1 cellular context compared by ENCODE assay signal in genomic region chrX:39899876-39900787, GRCh38.
TF ChIP-seq lines count a peak whose summit lies in the region.

No MANE protein-coding gene starts in this region.

TF ChIP-seq in HEK293, 187 proteins besides CTCF, POLR2A, EP300 and RAD21 (continued from another document):
- TF ChIP-seq, protein P1, sequence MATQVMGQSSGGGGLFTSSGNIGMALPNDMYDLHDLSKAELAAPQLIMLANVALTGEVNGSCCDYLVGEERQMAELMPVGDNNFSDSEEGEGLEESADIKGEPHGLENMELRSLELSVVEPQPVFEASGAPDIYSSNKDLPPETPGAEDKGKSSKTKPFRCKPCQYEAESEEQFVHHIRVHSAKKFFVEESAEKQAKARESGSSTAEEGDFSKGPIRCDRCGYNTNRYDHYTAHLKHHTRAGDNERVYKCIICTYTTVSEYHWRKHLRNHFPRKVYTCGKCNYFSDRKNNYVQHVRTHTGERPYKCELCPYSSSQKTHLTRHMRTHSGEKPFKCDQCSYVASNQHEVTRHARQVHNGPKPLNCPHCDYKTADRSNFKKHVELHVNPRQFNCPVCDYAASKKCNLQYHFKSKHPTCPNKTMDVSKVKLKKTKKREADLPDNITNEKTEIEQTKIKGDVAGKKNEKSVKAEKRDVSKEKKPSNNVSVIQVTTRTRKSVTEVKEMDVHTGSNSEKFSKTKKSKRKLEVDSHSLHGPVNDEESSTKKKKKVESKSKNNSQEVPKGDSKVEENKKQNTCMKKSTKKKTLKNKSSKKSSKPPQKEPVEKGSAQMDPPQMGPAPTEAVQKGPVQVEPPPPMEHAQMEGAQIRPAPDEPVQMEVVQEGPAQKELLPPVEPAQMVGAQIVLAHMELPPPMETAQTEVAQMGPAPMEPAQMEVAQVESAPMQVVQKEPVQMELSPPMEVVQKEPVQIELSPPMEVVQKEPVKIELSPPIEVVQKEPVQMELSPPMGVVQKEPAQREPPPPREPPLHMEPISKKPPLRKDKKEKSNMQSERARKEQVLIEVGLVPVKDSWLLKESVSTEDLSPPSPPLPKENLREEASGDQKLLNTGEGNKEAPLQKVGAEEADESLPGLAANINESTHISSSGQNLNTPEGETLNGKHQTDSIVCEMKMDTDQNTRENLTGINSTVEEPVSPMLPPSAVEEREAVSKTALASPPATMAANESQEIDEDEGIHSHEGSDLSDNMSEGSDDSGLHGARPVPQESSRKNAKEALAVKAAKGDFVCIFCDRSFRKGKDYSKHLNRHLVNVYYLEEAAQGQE (tag by site-specific recombination; IDR thresholded peaks at IDR 0.05) = no peak
- TF ChIP-seq YY2 (tag by site-specific recombination; IDR thresholded peaks at IDR 0.05) (no peak), ZBTB21 (tag by site-specific recombination; IDR thresholded peaks at IDR 0.05) (peak; percentile 62), SCRT1 (tag by site-specific recombination; IDR thresholded peaks at IDR 0.05; ENCODE audit: borderline replicate concordance) (peak; percentile 41; the same call in 1 of the 2 replicates), ZNF629 (tag by site-specific recombination; IDR thresholded peaks at IDR 0.05) (peak; percentile 80), SP7 (tag by site-specific recombination; IDR thresholded peaks at IDR 0.05) (peak; percentile 94), ZNF394 (tag by site-specific recombination; IDR thresholded peaks at IDR 0.05; ENCODE audit: borderline replicate concordance) (no peak), WT1 (tag by site-specific recombination; IDR thresholded peaks at IDR 0.05) (peak; percentile 26; the same call in 1 of the 2 replicates), OSR2 (tag by site-specific recombination; IDR thresholded peaks at IDR 0.05) (0 out of 2 replicates have a peak, but pooled peaks have one; percentile 12), TRIM28 (IDR thresholded peaks at IDR 0.05; ENCODE audit: borderline replicate concordance, low read length) (peak; percentile 81), ZNF610 (tag by site-specific recombination; IDR thresholded peaks at IDR 0.05; ENCODE audit: borderline replicate concordance) (peak; percentile 27; the same call in 1 of the 2 replicates), ZNF621 (tag by site-specific recombination; IDR thresholded peaks at IDR 0.05) (no peak), ZNF548 (tag by site-specific recombination; IDR thresholded peaks at IDR 0.05) (no peak), ZNF785 (tag by site-specific recombination; IDR thresholded peaks at IDR 0.05) (no peak), ZFHX2 (tag by site-specific recombination; conservative IDR thresholded peaks at IDR 0.05) (no peak), SETDB1 (IDR thresholded peaks at IDR 0.05; ENCODE audit: insufficient read length, low read length) (no peak), ZNF169 (tag by site-specific recombination; IDR thresholded peaks at IDR 0.05) (no peak), ZNF677 (tag by site-specific recombination; IDR thresholded peaks at IDR 0.05) (no peak), ZNF544 (tag by site-specific recombination; IDR thresholded peaks at IDR 0.05) (no peak), ZNF426 (tag by site-specific recombination; IDR thresholded peaks at IDR 0.05) (no peak)
- TF ChIP-seq, protein P2, sequence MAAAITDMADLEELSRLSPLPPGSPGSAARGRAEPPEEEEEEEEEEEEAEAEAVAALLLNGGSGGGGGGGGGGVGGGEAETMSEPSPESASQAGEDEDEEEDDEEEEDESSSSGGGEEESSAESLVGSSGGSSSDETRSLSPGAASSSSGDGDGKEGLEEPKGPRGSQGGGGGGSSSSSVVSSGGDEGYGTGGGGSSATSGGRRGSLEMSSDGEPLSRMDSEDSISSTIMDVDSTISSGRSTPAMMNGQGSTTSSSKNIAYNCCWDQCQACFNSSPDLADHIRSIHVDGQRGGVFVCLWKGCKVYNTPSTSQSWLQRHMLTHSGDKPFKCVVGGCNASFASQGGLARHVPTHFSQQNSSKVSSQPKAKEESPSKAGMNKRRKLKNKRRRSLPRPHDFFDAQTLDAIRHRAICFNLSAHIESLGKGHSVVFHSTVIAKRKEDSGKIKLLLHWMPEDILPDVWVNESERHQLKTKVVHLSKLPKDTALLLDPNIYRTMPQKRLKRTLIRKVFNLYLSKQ (tag by site-specific recombination; IDR thresholded peaks at IDR 0.05; ENCODE audit: borderline replicate concordance) = no peak
- TF ChIP-seq, protein P3, sequence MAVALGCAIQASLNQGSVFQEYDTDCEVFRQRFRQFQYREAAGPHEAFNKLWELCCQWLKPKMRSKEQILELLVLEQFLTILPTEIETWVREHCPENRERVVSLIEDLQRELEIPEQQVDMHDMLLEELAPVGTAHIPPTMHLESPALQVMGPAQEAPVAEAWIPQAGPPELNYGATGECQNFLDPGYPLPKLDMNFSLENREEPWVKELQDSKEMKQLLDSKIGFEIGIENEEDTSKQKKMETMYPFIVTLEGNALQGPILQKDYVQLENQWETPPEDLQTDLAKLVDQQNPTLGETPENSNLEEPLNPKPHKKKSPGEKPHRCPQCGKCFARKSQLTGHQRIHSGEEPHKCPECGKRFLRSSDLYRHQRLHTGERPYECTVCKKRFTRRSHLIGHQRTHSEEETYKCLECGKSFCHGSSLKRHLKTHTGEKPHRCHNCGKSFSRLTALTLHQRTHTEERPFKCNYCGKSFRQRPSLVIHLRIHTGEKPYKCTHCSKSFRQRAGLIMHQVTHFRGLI (tag by site-specific recombination; IDR thresholded peaks at IDR 0.05) = no peak
- TF ChIP-seq, protein P4, sequence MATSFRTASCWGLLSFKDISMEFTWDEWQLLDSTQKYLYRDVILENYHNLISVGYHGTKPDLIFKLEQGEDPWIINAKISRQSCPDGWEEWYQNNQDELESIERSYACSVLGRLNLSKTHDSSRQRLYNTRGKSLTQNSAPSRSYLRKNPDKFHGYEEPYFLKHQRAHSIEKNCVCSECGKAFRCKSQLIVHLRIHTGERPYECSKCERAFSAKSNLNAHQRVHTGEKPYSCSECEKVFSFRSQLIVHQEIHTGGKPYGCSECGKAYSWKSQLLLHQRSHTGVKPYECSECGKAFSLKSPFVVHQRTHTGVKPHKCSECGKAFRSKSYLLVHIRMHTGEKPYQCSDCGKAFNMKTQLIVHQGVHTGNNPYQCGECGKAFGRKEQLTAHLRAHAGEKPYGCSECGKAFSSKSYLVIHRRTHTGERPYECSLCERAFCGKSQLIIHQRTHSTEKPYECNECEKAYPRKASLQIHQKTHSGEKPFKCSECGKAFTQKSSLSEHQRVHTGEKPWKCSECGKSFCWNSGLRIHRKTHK (tag by site-specific recombination; IDR thresholded peaks at IDR 0.05) = no peak
- TF ChIP-seq, protein P5, sequence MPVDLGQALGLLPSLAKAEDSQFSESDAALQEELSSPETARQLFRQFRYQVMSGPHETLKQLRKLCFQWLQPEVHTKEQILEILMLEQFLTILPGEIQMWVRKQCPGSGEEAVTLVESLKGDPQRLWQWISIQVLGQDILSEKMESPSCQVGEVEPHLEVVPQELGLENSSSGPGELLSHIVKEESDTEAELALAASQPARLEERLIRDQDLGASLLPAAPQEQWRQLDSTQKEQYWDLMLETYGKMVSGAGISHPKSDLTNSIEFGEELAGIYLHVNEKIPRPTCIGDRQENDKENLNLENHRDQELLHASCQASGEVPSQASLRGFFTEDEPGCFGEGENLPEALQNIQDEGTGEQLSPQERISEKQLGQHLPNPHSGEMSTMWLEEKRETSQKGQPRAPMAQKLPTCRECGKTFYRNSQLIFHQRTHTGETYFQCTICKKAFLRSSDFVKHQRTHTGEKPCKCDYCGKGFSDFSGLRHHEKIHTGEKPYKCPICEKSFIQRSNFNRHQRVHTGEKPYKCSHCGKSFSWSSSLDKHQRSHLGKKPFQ (tag by site-specific recombination; IDR thresholded peaks at IDR 0.05) = no peak
